Comparison of ENCODE assay signal across 8 cellular contexts in genomic region chr2:28392297-28393114, GRCh38. TPM values are rescaled to one million over a fixed set of nuclear protein-coding genes. Genes with fewer than 3 reads are reported as not detected.
DNase-seq lines count a peak whose midpoint lies in the region; ATAC-seq and TF ChIP-seq lines count a peak whose summit lies in the region.

Gene FOSL2 (plus strand): TSS chr2:28392858. CDS start chr2:28393721, 863 bp downstream.

- dilution Hi-C loops in mammary epithelial cell (cut with HindIII; ENCODE audit: low sequenced_read_pairs), result no loop called here

- peak within 1 kb of the TSS; percentile 97 for H3K4me2 ChIP-seq in mammary epithelial cell (ENCODE audit: insufficient read depth, low read depth, low read length)
- peak within 1 kb of the TSS; percentile 90 for H3K4me2 ChIP-seq in smooth muscle cell

- H3K4me1 ChIP-seq in mammary epithelial cell (ENCODE audit: insufficient read depth, low read length) (peaks cover 36% of the 10 kb centered on the region), smooth muscle cell (ENCODE audit: low read depth) (peaks cover 29% of the 10 kb centered on the region)

- BruUV-seq in mammary epithelial cell (replicated peaks; lab: Mats Ljungman, UMichigan), result no TSS peak

- peak within 1 kb of the TSS; percentile 91 for H3K27ac ChIP-seq in WERI-Rb-1
- peak within 1 kb of the TSS; percentile 95 for H3K27ac ChIP-seq in mammary epithelial cell (ENCODE audit: insufficient read depth, low read depth, low read length)
- peak within 1 kb of the TSS; percentile 99 for H3K27ac ChIP-seq in smooth muscle cell (ENCODE audit: low read depth)

- H3K9ac ChIP-seq in mammary epithelial cell (ENCODE audit: insufficient read depth, low read length) (peak within 1 kb of the TSS; percentile 97), smooth muscle cell (ENCODE audit: low read depth) (peak within 1 kb of the TSS; percentile 99)

- H3K36me3 ChIP-seq in WERI-Rb-1 (no peaks in the 10 kb centered on the region), mammary epithelial cell (ENCODE audit: insufficient read depth, low read length) (no peaks in the 10 kb centered on the region), smooth muscle cell (ENCODE audit: low read depth) (no peaks in the 10 kb centered on the region)

- in situ Hi-C loops in ACHN (cut with HindIII; ENCODE audit: low pct_ligation_motif_present, low pct_unique_long_range_greater_than_20kb, low sequenced_read_pairs) (no loop called here), mammary epithelial cell (cut with MboI; ENCODE audit: low sequenced_read_pairs in 2 of 2) (loop anchor here in 1 of 2 donors (10.0 to 25.0 kb wide), 3 partner anchors 208 to 630 kb away; partner anchors contain the start of gene MRPL33)

- DNase-seq in ACHN, result peak; percentile 99
- DNase-seq in NCI-H2196 treated with DMSO at 0.1 percent for 48 hours (lab: John Stamatoyannopoulos, UW; ENCODE audit: unreplicated experiment), result peak; percentile 95
- DNase-seq in WERI-Rb-1, result peak; percentile 97
- DNase-seq in mammary epithelial cell, result peak; percentile 100
- peak; percentile 87 for DNase-seq in iPS-NIHi11 (ENCODE audit: low spot score)
- peak; percentile 98 for DNase-seq in smooth muscle cell (lab: John Stamatoyannopoulos, UW; ENCODE audit: unreplicated experiment)

- CTCF ChIA-PET in mammary epithelial cell (lab: Charles Lee; ENCODE audit: low non-redundant PET), result interaction anchor here (0.6 kb wide), 1 partner anchor 90 kb away, joined by 10 read pairs; no protein-coding TSS in a partner anchor

- H3K9me3 ChIP-seq in WERI-Rb-1 (ENCODE audit: severe bottlenecking) (no peaks in the 10 kb centered on the region), mammary epithelial cell (replicated peaks; ENCODE audit: insufficient read depth, low read length) (no peaks in the 10 kb centered on the region), smooth muscle cell (replicated peaks; ENCODE audit: low read depth) (no peaks in the 10 kb centered on the region)

- H3K79me2 ChIP-seq in mammary epithelial cell (ENCODE audit: insufficient read depth, low read length), result peaks cover 48% of the 10 kb centered on the region
- peaks cover 48% of the 10 kb centered on the region for H3K79me2 ChIP-seq in smooth muscle cell (ENCODE audit: low read depth)

- H3F3A ChIP-seq in smooth muscle cell (ENCODE audit: low read depth), result peaks cover 27% of the 10 kb centered on the region

- WGBS in mammary epithelial cell (ENCODE audit: low coverage, missing lambda C conversion rate), result 0% methylated on average over 12 of the region's 94 CpGs
- under 1% methylated on average over 50 of the region's 94 CpGs for WGBS in smooth muscle cell (ENCODE audit: low lambda C conversion rate)

- H3K4me3 ChIP-seq in WERI-Rb-1 (ENCODE audit: low read depth, low read length) (peak within 1 kb of the TSS; percentile 69), mammary epithelial cell (replicated peaks in 1 of 3; ENCODE audit: insufficient read depth in 1 of 3, low read depth in 2 of 3, low read length in 3 of 3) (peak within 1 kb of the TSS; percentile 80 to 93 (median 83)), smooth muscle cell (peak within 1 kb of the TSS; percentile 99)

- intact Hi-C loops in mammary epithelial cell (cut with micrococcal nuclease), result loop anchor here (1.0 to 10.0 kb wide), 6 partner anchors 142 to 501 kb away; no protein-coding TSS in a partner anchor

- H4K20me1 ChIP-seq in mammary epithelial cell (ENCODE audit: insufficient read depth, low read length), result no peaks in the 10 kb centered on the region
- peaks cover 41% of the 10 kb centered on the region for H4K20me1 ChIP-seq in smooth muscle cell (ENCODE audit: low read depth)

- H3K27me3 ChIP-seq in WERI-Rb-1 (ENCODE audit: insufficient read depth, low read depth, severe bottlenecking) (no peaks in the 10 kb centered on the region), mammary epithelial cell (ENCODE audit: insufficient read depth, low read length) (no peaks in the 10 kb centered on the region), smooth muscle cell (ENCODE audit: low read depth) (no peaks in the 10 kb centered on the region)

- H2AFZ ChIP-seq in mammary epithelial cell (ENCODE audit: low read depth, low read length) (peak within 1 kb of the TSS; percentile 53), smooth muscle cell (ENCODE audit: low read depth) (no peak within 1 kb of the TSS)

- TF ChIP-seq CTCF in WERI-Rb-1 (IDR thresholded peaks at IDR 0.05; ENCODE audit: low read depth, low read length), result 0 out of 2 replicates have a peak, but pooled peaks have one; percentile 0
- TF ChIP-seq CTCF in mammary epithelial cell (conservative IDR thresholded peaks at IDR 0.05 in 1 of 2, IDR thresholded peaks at IDR 0.05 in 1 of 2; ENCODE audit: extremely low read depth in 1 of 2, insufficient read depth in 1 of 2, low read depth in 1 of 2, low read length in 2 of 2), result peak in 1 of 2 donors; percentile 6
- TF ChIP-seq CTCF in smooth muscle cell (IDR thresholded peaks at IDR 0.05; ENCODE audit: borderline replicate concordance, insufficient read depth, poor library complexity, severe bottlenecking), result no peak

- peak; percentile 77 for ATAC-seq in GM18873 (IDR thresholded peaks at IDR 0.05; ENCODE audit: low FRiP score, unreplicated experiment)
- peak; percentile 71 for ATAC-seq in HG03139 (IDR thresholded peaks at IDR 0.05; ENCODE audit: unreplicated experiment)

RNA-seq across cellular contexts. Expression of gene FOSL2, which starts in this region (rescaled TPM):
- 10 to 100 TPM; 89.9 to 92.9 TPM for total RNA-seq in mammary epithelial cell
- polyA plus RNA-seq in mammary epithelial cell, result 30.6 TPM
- 126 TPM for polyA minus RNA-seq in mammary epithelial cell
- 106 and 120 TPM in 2 replicates for total RNA-seq in smooth muscle cell
- polyA plus RNA-seq in smooth muscle cell, result 70.8 and 72.6 TPM in 2 replicates

Comparison
In these comparisons a context has a peak if more than half of its experiments do, and no peak if none do; other contexts are left out.
1. Peak in every context shown above with its lines: DNase-seq, ATAC-seq, H3K4me3 ChIP-seq and H3K27ac ChIP-seq.